ENCODE assay signal across 8 cellular contexts in genomic region chr16:22297114-22297870, GRCh38.
DNase-seq lines count a peak whose midpoint lies in the region; ATAC-seq and TF ChIP-seq lines count a peak whose summit lies in the region.

POLR3E (plus strand) TSS chr16:22297409; CDS start chr16:22302969, 5,560 bp downstream.

- peak within 1 kb of the TSS; percentile 79 for H3K4me3 ChIP-seq in AG10803 (ENCODE audit: low read length)

- TF ChIP-seq CTCF in AG10803 (conservative IDR thresholded peaks at IDR 0.05; ENCODE audit: low read length) = peak; percentile 73

- no peaks in the 10 kb centered on the region for H3K9me3 Mint-ChIP-seq in central memory CD8-positive, alpha-beta T cell

- peak within 1 kb of the TSS; percentile 99 for H3K27ac Mint-ChIP-seq in central memory CD8-positive, alpha-beta T cell (ENCODE audit: low read depth)

- H3K36me3 Mint-ChIP-seq in central memory CD8-positive, alpha-beta T cell (ENCODE audit: insufficient read depth) = peaks cover 46% of the 10 kb centered on the region

- DNase-seq in AG10803 (ENCODE audit: low read depth) = peak; percentile 96
- peak; percentile 91 for DNase-seq in NCI-H345 treated with DMSO at 0.1 percent for 48 hours (lab: John Stamatoyannopoulos, UW; ENCODE audit: unreplicated experiment)
- DNase-seq in activated CD4-positive, CD25-positive, alpha-beta regulatory T cell treated with anti-CD3 and anti-CD28 coated beads, Interleukin-2, amount 50 U/mL, for 16 hours (ENCODE audit: low read depth, low spot score) = peak; percentile 100
- peak; percentile 100 for DNase-seq in central memory CD8-positive, alpha-beta T cell (ENCODE audit: low spot score in 2 of 2)
- peak; percentile 99 for DNase-seq in islet precursor cell
- DNase-seq in stimulated activated CD4-positive, alpha-beta T cell treated with anti-CD3 and anti-CD28 coated beads, Interleukin-12 subunit alpha, Interleukin-12 subunit beta, amount 100 ng/mL, for 48 hours (ENCODE audit: low read depth in 2 of 3, low spot score in 1 of 3) = peak; percentile 99

- no peaks in the 10 kb centered on the region for H3K27me3 Mint-ChIP-seq in central memory CD8-positive, alpha-beta T cell

- ATAC-seq in GM19023 (IDR thresholded peaks at IDR 0.05; ENCODE audit: unreplicated experiment) (peak; percentile 85), HG03280 (IDR thresholded peaks at IDR 0.05; ENCODE audit: unreplicated experiment) (peak; percentile 87)
- ATAC-seq in central memory CD8-positive, alpha-beta T cell (replicated peaks; ENCODE audit: extremely low read depth, poor library complexity, severe bottlenecking) = peak; percentile 77

- H3K4me1 Mint-ChIP-seq in central memory CD8-positive, alpha-beta T cell = peaks cover 50% of the 10 kb centered on the region

- peak within 1 kb of the TSS; percentile 87 for H3K4me3 Mint-ChIP-seq in central memory CD8-positive, alpha-beta T cell

Comparison
In these comparisons a context has a peak if more than half of its experiments do, and no peak if none do; other contexts are left out.
1. Peak in every context shown above with its lines: DNase-seq, ATAC-seq and H3K4me3 ChIP-seq.